Comparison of ENCODE assay signal across 8 cellular contexts in genomic region chr7:20241491-20242261, GRCh38. TPM values are rescaled to one million over a fixed set of nuclear protein-coding genes. Genes with fewer than 3 reads are reported as not detected.
DNase-seq lines count a peak whose midpoint lies in the region; ATAC-seq and TF ChIP-seq lines count a peak whose summit lies in the region.

No MANE protein-coding gene starts in this region.

- H3K4me3 ChIP-seq in OCI-LY1 (ENCODE audit: low read depth, low read length, poor library complexity, severe bottlenecking): no peak overlapping the region
- no peak overlapping the region for H3K4me3 ChIP-seq in mucosa of descending colon
- H3K4me3 ChIP-seq in transverse colon: no peak overlapping the region
- no peak overlapping the region for H3K4me3 ChIP-seq in gastrocnemius medialis

- H3F3A ChIP-seq in OCI-LY1 (ENCODE audit: insufficient read depth, low read length): no peaks in the 10 kb centered on the region; the same call in 1 of the 2 replicates

- peak overlapping the region; percentile 9; the same call in 1 of the 2 replicates for H3K4me2 ChIP-seq in OCI-LY1 (ENCODE audit: low read length)

- H3K27ac ChIP-seq in OCI-LY1 (ENCODE audit: low read depth, low read length, poor library complexity, severe bottlenecking): peak overlapping the region; percentile 54
- no peak overlapping the region for H3K27ac ChIP-seq in transverse colon
- H3K27ac ChIP-seq in gastrocnemius medialis: no peak overlapping the region

- H3K27me3 ChIP-seq in OCI-LY1 (ENCODE audit: insufficient read depth, low read length): no peaks in the 10 kb centered on the region
- H3K27me3 ChIP-seq in transverse colon: no peaks in the 10 kb centered on the region
- no peaks in the 10 kb centered on the region for H3K27me3 ChIP-seq in gastrocnemius medialis

- H3K4me1 ChIP-seq in OCI-LY1 (ENCODE audit: insufficient read depth, low read length, severe bottlenecking) (peaks cover 52% of the 10 kb centered on the region), mucosa of descending colon (ENCODE audit: low read depth) (peaks cover 2% of the 10 kb centered on the region), transverse colon (peaks cover 0 to 19% (median 7%) of the 10 kb centered on the region in 4 donors), gastrocnemius medialis (no peaks in the 10 kb centered on the region)

- no peaks in the 10 kb centered on the region for H3K79me2 ChIP-seq in OCI-LY1 (ENCODE audit: insufficient read depth, low read length)

- no peaks in the 10 kb centered on the region for H4K20me1 ChIP-seq in OCI-LY1 (ENCODE audit: insufficient read depth, low read length)

- no peaks in the 10 kb centered on the region for H3K36me3 ChIP-seq in OCI-LY1 (ENCODE audit: insufficient read depth, low read length)
- H3K36me3 ChIP-seq in mucosa of descending colon (ENCODE audit: low read depth): no peaks in the 10 kb centered on the region
- H3K36me3 ChIP-seq in transverse colon: no peaks in the 10 kb centered on the region
- no peaks in the 10 kb centered on the region for H3K36me3 ChIP-seq in gastrocnemius medialis

- in situ Hi-C loops in transverse colon (cut with MboI; ENCODE audit: low pct_ligation_motif_present in 1 of 4, low pct_unique_long_range_greater_than_20kb in 1 of 4, low sequenced_read_pairs in 3 of 4): no loop called here
- in situ Hi-C loops in gastrocnemius medialis (cut with MboI; ENCODE audit: low sequenced_read_pairs in 4 of 4): no loop called here

- no peak for TF ChIP-seq EP300 in transverse colon (IDR thresholded peaks at IDR 0.05; ENCODE audit: low read depth)

- H3K9me3 ChIP-seq in OCI-LY1 (ENCODE audit: low read length): no peaks in the 10 kb centered on the region
- no peaks in the 10 kb centered on the region for H3K9me3 ChIP-seq in mucosa of descending colon
- no peaks in the 10 kb centered on the region for H3K9me3 ChIP-seq in transverse colon
- no peaks in the 10 kb centered on the region for H3K9me3 ChIP-seq in gastrocnemius medialis

- DNase-seq in mucosa of descending colon (no peak), transverse colon (no peak), NCI-H524 (lab: John Stamatoyannopoulos, UW) (no peak), gastrocnemius medialis (no peak), NOMO-1 treated with dmso at 0.1 percent for 144 hours (lab: John Stamatoyannopoulos, UW; ENCODE audit: unreplicated experiment) (no peak)

- no peak for TF ChIP-seq CTCF in OCI-LY1 (IDR thresholded peaks at IDR 0.05; ENCODE audit: low read length)
- no peak for TF ChIP-seq CTCF in mucosa of descending colon (IDR thresholded peaks at IDR 0.05)
- no peak for TF ChIP-seq CTCF in transverse colon (IDR thresholded peaks at IDR 0.05)
- no peak for TF ChIP-seq CTCF in gastrocnemius medialis (IDR thresholded peaks at IDR 0.05 in 4 of 5, conservative IDR thresholded peaks at IDR 0.05 in 1 of 5)

- peak overlapping the region; percentile 66 for H2AFZ ChIP-seq in OCI-LY1 (ENCODE audit: low read length)

- H3K9ac ChIP-seq in OCI-LY1 (ENCODE audit: low read length): no peak overlapping the region; the same call in 1 of the 2 replicates

- TF ChIP-seq POLR2A in transverse colon (IDR thresholded peaks at IDR 0.05) (no peak), gastrocnemius medialis (IDR thresholded peaks at IDR 0.05) (no peak)

- 67 to 74% methylated on average over 3 to 5 of the region's 5 CpGs for WGBS in transverse colon (ENCODE audit: low coverage in 1 of 2), 2 donors

- ATAC-seq in GM18499 (IDR thresholded peaks at IDR 0.05; ENCODE audit: insufficient read depth, unreplicated experiment) (peak; percentile 18), HG02870 (IDR thresholded peaks at IDR 0.05; ENCODE audit: unreplicated experiment) (peak; percentile 32), mucosa of descending colon (peak; percentile 48), gastrocnemius medialis (no peak)

- intact Hi-C loops in mucosa of descending colon (cut with DNase I, micrococcal nuclease) (no loop called here), transverse colon (cut with DNase I; ENCODE audit: low total_unique reads) (no loop called here), gastrocnemius medialis (cut with DNase I; ENCODE audit: low total_unique reads) (no loop called here)

- H3K9me2 ChIP-seq in OCI-LY1 (ENCODE audit: low read depth, low read length): no peaks in the 10 kb centered on the region

RNA-seq across cellular contexts. Expression of gene MACC1, which starts 24.5 kb away (rescaled TPM):
- total RNA-seq in mucosa of descending colon (10 to 100 TPM in 1 of 3 donors, 1 to 10 TPM in 2; 4.3 to 16.0 (median 9.8) TPM), transverse colon (1 to 10 TPM; 5.2 to 9.8 (median 7.2) TPM), gastrocnemius medialis (not detected)

Comparison
In these comparisons a context has a peak if more than half of its experiments do, and no peak if none do; other contexts are left out.
1. ATAC-seq: peak in GM18499 (single experiment), HG02870 (single experiment) and mucosa of descending colon (single experiment); none in gastrocnemius medialis (0 of 2).
2. RNA of gene MACC1, which starts 24.5 kb away (total RNA-seq): 4.3 to 16.0 TPM in mucosa of descending colon and 5.2 to 9.8 TPM in transverse colon; not detected in gastrocnemius medialis; every median in the first group is over 4 times any median in the second.